37 cellular contexts compared by ENCODE assay signal in genomic region chr16:824601-825000, GRCh38. TPM values are rescaled to one million over a fixed set of nuclear protein-coding genes. Genes with fewer than 3 reads are reported as not detected.
"Had no signal": no experiment of that assay in that cellular context is flagged by ENCODE, and none has a peak within 500 bp of the region (broad histone marks: within the 10 kb centered on the region; RNA-seq: fewer than 3 reads in every experiment).

No MANE protein-coding gene starts in this region.

- ATAC-seq: activated CD4-positive, alpha-beta T cell treated with anti-CD3 and anti-CD28 coated beads for 36 hours; activated CD8-positive, alpha-beta memory T cell treated with anti-CD3 and anti-CD28 coated beads, Interleukin-2, amount 10 ng/mL, durations not matched to agents 7 days and 5 days; activated CD8-positive, alpha-beta T cell treated with anti-CD3 and anti-CD28 coated beads, Interleukin-2, amount 10 ng/mL, durations not matched to agents 7 days and 5 days; activated naive CD4-positive, alpha-beta T cell treated with anti-CD3 and anti-CD28 coated beads, Interleukin-2, amount 50 U/mL, for 72 hours; activated T-cell treated with anti-CD3 and anti-CD28 coated beads, Interleukin-2, amount 50 U/mL, for 72 hours; gastroesophageal sphincter had no signal

- H3K9me3 ChIP-seq: ascending aorta, breast epithelium, colonic mucosa, esophagus squamous epithelium, gastroesophageal sphincter had no signal

- H3K27me3 ChIP-seq: cardiac muscle cell, colonic mucosa had no signal

- FAIRE-seq: endometrium, endothelial cell of umbilical vein had no signal

- H3K4me1 ChIP-seq: colonic mucosa had no signal

- DNase-seq: activated CD4-positive, alpha-beta memory T cell treated with anti-CD3 and anti-CD28 coated beads for 36 hours; activated CD4-positive, alpha-beta T cell treated with anti-CD3 and anti-CD28 coated beads for 36 hours; activated CD4-positive, alpha-beta T cell treated with anti-CD3 and anti-CD28 coated beads, Interleukin-2, amount 10 ng/mL, durations not matched to agents 24 days and 14 days; activated CD4-positive, CD25-positive, alpha-beta regulatory T cell; activated CD4-positive, CD25-positive, alpha-beta regulatory T cell treated with anti-CD3 and anti-CD28 coated beads, Interleukin-2, amount 50 U/mL, for 72 hours; activated CD8-positive, alpha-beta memory T cell treated with anti-CD3 and anti-CD28 coated beads, Interleukin-2, amount 10 ng/mL, durations not matched to agents 7 days and 5 days; activated CD8-positive, alpha-beta memory T cell treated with anti-CD3 and anti-CD28 coated beads, Interleukin-2, amount 50 U/mL, for 48 hours; activated CD8-positive, alpha-beta T cell treated with anti-CD3 and anti-CD28 coated beads, Interleukin-2, amount 10 ng/mL, durations not matched to agents 7 days and 5 days; activated gamma-delta T cell; activated naive CD4-positive, alpha-beta T cell; activated naive CD4-positive, alpha-beta T cell treated with anti-CD3 and anti-CD28 coated beads, Interleukin-2, amount 10 ng/mL, durations not matched to agents 7 days and 5 days; activated naive CD8-positive, alpha-beta T cell treated with anti-CD3 and anti-CD28 coated beads, Interleukin-2, amount 10 ng/mL, durations not matched to agents 7 days and 5 days; activated T-cell treated with anti-CD3 and anti-CD28 coated beads for 4 hours; activated T-cell treated with anti-CD3 and anti-CD28 coated beads, Interleukin-2, amount 50 U/mL, for 24 hours; activated T-cell treated with anti-CD3 and anti-CD28 coated beads, Interleukin-2, amount 50 U/mL, for 72 hours; central memory CD4-positive, alpha-beta T cell; cerebellar nuclear complex; colonic mucosa; effector CD8-positive, alpha-beta T cell; esophagus squamous epithelium; foreskin melanocyte; T-helper 2 cell had no signal

- H3K36me3 ChIP-seq: ascending aorta, breast epithelium, cardiac muscle cell, colonic mucosa, esophagus squamous epithelium, gastroesophageal sphincter had no signal

- H3K27ac ChIP-seq: ascending aorta, breast epithelium, cardiac muscle cell, colonic mucosa, epithelial cell of prostate, esophagus squamous epithelium, gastroesophageal sphincter had no signal

- H3K4me3 ChIP-seq: ascending aorta, cardiac muscle cell, colonic mucosa had no signal

RNA-seq across cellular contexts. Expression of gene GNG13, which starts 24.1 kb away (rescaled TPM):
- total RNA-seq: activated CD4-positive, alpha-beta memory T cell treated with anti-CD3 and anti-CD28 coated beads for 36 hours; activated CD4-positive, alpha-beta T cell treated with anti-CD3 and anti-CD28 coated beads for 36 hours; activated CD4-positive, alpha-beta T cell treated with anti-CD3 and anti-CD28 coated beads, Interleukin-2, amount 10 ng/mL, durations not matched to agents 24 days and 14 days; activated CD8-positive, alpha-beta memory T cell treated with anti-CD3 and anti-CD28 coated beads for 36 hours; activated CD8-positive, alpha-beta memory T cell treated with anti-CD3 and anti-CD28 coated beads, Interleukin-2, amount 10 ng/mL, durations not matched to agents 7 days and 5 days; activated CD8-positive, alpha-beta T cell treated with anti-CD3 and anti-CD28 coated beads, Interleukin-2, amount 10 ng/mL, durations not matched to agents 7 days and 5 days; activated naive CD4-positive, alpha-beta T cell treated with anti-CD3 and anti-CD28 coated beads, Interleukin-2, amount 50 U/mL, for 72 hours; activated naive CD8-positive, alpha-beta T cell treated with anti-CD3 and anti-CD28 coated beads, Interleukin-2, amount 10 ng/mL, durations not matched to agents 7 days and 5 days; activated T-cell treated with anti-CD3 and anti-CD28 coated beads, Interleukin-2, amount 50 U/mL, for 72 hours; ascending aorta; breast epithelium; cardiac muscle cell; dermis microvascular lymphatic vessel endothelial cell; endothelial cell of umbilical vein; esophagus squamous epithelium; fibroblast of lung; fibroblast of villous mesenchyme; gastroesophageal sphincter; glomerular endothelial cell; T-helper 1 cell treated with Interleukin-12 subunit alpha and Interleukin-12 subunit beta and Interleukin-4 antibody, amounts not matched to agents 30 ng/mL and 1 ng/mL, for 36 hours had no signal
- polyA plus RNA-seq: endothelial cell of umbilical vein, esophagus, fibroblast of lung had no signal
